Comparison of ENCODE assay signal across 12 cellular contexts in genomic region chr16:12538667-12539081, GRCh38.
DNase-seq lines count a peak whose midpoint lies in the region; ATAC-seq, FAIRE-seq and TF ChIP-seq lines count a peak whose summit lies in the region.
"Had no signal": no experiment of that assay in that cellular context is flagged by ENCODE, and none has a peak within 500 bp of the region (broad histone marks: within the 10 kb centered on the region; RNA-seq: fewer than 3 reads in every experiment).

No MANE protein-coding gene starts in this region.

- no peaks in the 10 kb centered on the region for H3K9me1 ChIP-seq in K562 (ENCODE audit: control insufficient read depth, insufficient read depth, low read length)

- H3K27me3 Mint-ChIP-seq in activated naive CD4-positive, alpha-beta T cell treated with anti-CD3 and anti-CD28 coated beads, Interleukin-2, amount 10 ng/mL, durations not matched to agents 7 days and 5 days, result no peaks in the 10 kb centered on the region

- no peaks in the 10 kb centered on the region for H3K36me3 Mint-ChIP-seq in activated naive CD4-positive, alpha-beta T cell treated with anti-CD3 and anti-CD28 coated beads, Interleukin-2, amount 10 ng/mL, durations not matched to agents 7 days and 5 days

- CTCF ChIA-PET in activated naive CD4-positive, alpha-beta T cell treated with anti-CD3 and anti-CD28 coated beads, Interleukin-2, amount 10 ng/mL, durations not matched to agents 7 days and 5 days (lab: Charles Lee), result interaction anchor here (1.0 to 1.3 kb wide), 2 partner anchors 24 to 31 kb away, joined by 3 read pairs; no protein-coding TSS in a partner anchor
- CTCF ChIA-PET in K562 (lab: Yijun Ruan, JAX; ENCODE audit: low intra/inter-chr PET ratio), result no interaction called here

- peaks cover 10 to 31% of the 10 kb centered on the region in 2 experiments; a peak in 2 of 5 replicates for H3K27me3 ChIP-seq in K562 (ENCODE audit: control insufficient read depth in 2 of 2, insufficient read depth in 2 of 2, low read length in 2 of 2)
- H3K27me3 ChIP-seq: pancreas had no signal

- no peak overlapping the region for H2AFZ ChIP-seq in K562 (ENCODE audit: low read depth, low read length)

- H3K4me2 ChIP-seq in K562 (ENCODE audit: insufficient read depth, low read length), result no peak overlapping the region
- H3K4me2 ChIP-seq: KMS-11 had no signal

- no peak overlapping the region for H3K27ac ChIP-seq in K562 (ENCODE audit: extremely low read depth, low read depth, low read length)
- H3K27ac ChIP-seq: C4-2B, KMS-11, pancreas had no signal

- WGBS in K562 (ENCODE audit: insufficient coverage, low coverage, missing lambda C conversion rate), result 21% methylated on average over 5 of the region's 5 CpGs

- no peak for TF ChIP-seq EP300 in K562 (IDR thresholded peaks at IDR 0.05; ENCODE audit: low read length)

- ATAC-seq in K562 (no peak), HG03342 (IDR thresholded peaks at IDR 0.05; ENCODE audit: unreplicated experiment) (no peak), GM21367 (IDR thresholded peaks at IDR 0.05; ENCODE audit: unreplicated experiment) (no peak)
- ATAC-seq: pancreas, Right ventricle myocardium inferior had no signal

- H3K4me1 ChIP-seq in K562 (replicated peaks in 1 of 2; ENCODE audit: control insufficient read depth in 2 of 2, insufficient read depth in 2 of 2, low read length in 2 of 2), result peaks cover 0 to 12% of the 10 kb centered on the region in 2 experiments; a peak in 2 of 5 replicates
- H3K4me1 ChIP-seq: pancreas had no signal

- no peaks in the 10 kb centered on the region for H3K36me3 ChIP-seq in K562 (ENCODE audit: control insufficient read depth, insufficient read depth, low read length)
- H3K36me3 ChIP-seq: pancreas had no signal

- no peak overlapping the region for H3K4me3 ChIP-seq in K562
- H3K4me3 ChIP-seq: pancreas had no signal

- TF ChIP-seq POLR2A in K562 (conservative IDR thresholded peaks at IDR 0.05), result no peak

- no peaks in the 10 kb centered on the region for H3K79me2 ChIP-seq in K562 (ENCODE audit: control insufficient read depth, insufficient read depth, low read length)

- peak overlapping the region; percentile 89 for H3K27ac Mint-ChIP-seq in activated naive CD4-positive, alpha-beta T cell treated with anti-CD3 and anti-CD28 coated beads, Interleukin-2, amount 10 ng/mL, durations not matched to agents 7 days and 5 days

- FAIRE-seq in K562 (lab: Jason Lieb, UNC), result no peak
- FAIRE-seq: pancreas had no signal

- POLR2A ChIA-PET in K562 (lab: Yijun Ruan, JAX), result no interaction called here

- TF ChIP-seq RAD21 in K562 (CRISPR knock-in tag; conservative IDR thresholded peaks at IDR 0.05 in 1 of 2, IDR thresholded peaks at IDR 0.05 in 1 of 2), result no peak

- no peak for DNase-seq in activated naive CD4-positive, alpha-beta T cell treated with anti-CD3 and anti-CD28 coated beads, Interleukin-2, amount 10 ng/mL, durations not matched to agents 7 days and 5 days
- DNase-seq in activated naive CD4-positive, alpha-beta T cell treated with anti-CD3 and anti-CD28 coated beads, Interleukin-2, amount 50 U/mL, for 16 hours, result no peak
- peak; percentile 62 for DNase-seq in NCI-H510A (lab: John Stamatoyannopoulos, UW)
- DNase-seq in K562 (ENCODE audit: extremely low read depth in 1 of 4, low spot score in 3 of 4), result no peak
- DNase-seq in superior temporal gyrus (ENCODE audit: extremely low spot score), result peak; percentile 32
- DNase-seq in EL, result no peak
- DNase-seq: pancreas had no signal

- no peak for TF ChIP-seq CTCF in K562 (IDR thresholded peaks at IDR 0.05 in 2 of 3, conservative IDR thresholded peaks at IDR 0.05 in 1 of 3; ENCODE audit: insufficient read depth in 2 of 3, low read depth in 1 of 3, low read length in 3 of 3)

- H3K4me3 Mint-ChIP-seq in activated naive CD4-positive, alpha-beta T cell treated with anti-CD3 and anti-CD28 coated beads, Interleukin-2, amount 10 ng/mL, durations not matched to agents 7 days and 5 days, result peak overlapping the region; percentile 16

- intact Hi-C loops in K562 (cut with micrococcal nuclease), result no loop called here

- H4K20me1 ChIP-seq in K562 (replicated peaks; ENCODE audit: control insufficient read depth, insufficient read depth, low read length), result peaks cover 13% of the 10 kb centered on the region

- H3K9me3 ChIP-seq in K562 (replicated peaks; ENCODE audit: control insufficient read depth, insufficient read depth, low read depth, low read length), result no peaks in the 10 kb centered on the region
- H3K9me3 ChIP-seq: pancreas had no signal

- H3K9ac ChIP-seq in K562 (ENCODE audit: insufficient read depth in 1 of 2, low read depth in 2 of 2, low read length in 2 of 2), result no peak overlapping the region
- H3K9ac ChIP-seq: KMS-11 had no signal

- in situ Hi-C loops in K562 (cut with MboI), result no loop called here

- BruUV-seq in K562 (replicated peaks; lab: Mats Ljungman, UMichigan), result no TSS peak

- H3K4me1 Mint-ChIP-seq in activated naive CD4-positive, alpha-beta T cell treated with anti-CD3 and anti-CD28 coated beads, Interleukin-2, amount 10 ng/mL, durations not matched to agents 7 days and 5 days, result peaks cover 91% of the 10 kb centered on the region

- no peaks in the 10 kb centered on the region for H3K9me3 Mint-ChIP-seq in activated naive CD4-positive, alpha-beta T cell treated with anti-CD3 and anti-CD28 coated beads, Interleukin-2, amount 10 ng/mL, durations not matched to agents 7 days and 5 days

TF ChIP-seq in K562, 482 proteins besides CTCF, POLR2A, EP300 and RAD21:
- TF ChIP-seq USF1 (CRISPR knock-in tag; IDR thresholded peaks at IDR 0.05), result 0 out of 2 replicates have a peak, but pooled peaks have one; percentile 27
- TF ChIP-seq ELK3 (CRISPR knock-in tag; IDR thresholded peaks at IDR 0.05), result no peak
- no peak for TF ChIP-seq KHSRP (IDR thresholded peaks at IDR 0.05)
- peak; percentile 16; the same call in 1 of the 2 replicates for TF ChIP-seq USF2 (CRISPR knock-in tag; IDR thresholded peaks at IDR 0.05)
TF ChIP-seq in K562: peak in this region for 2.

Comparison
In these comparisons a context has a peak if more than half of its experiments do, and no peak if none do; other contexts are left out.
1. DNase-seq: peak in NCI-H510A (single experiment) and superior temporal gyrus (single experiment); none in activated naive CD4-positive, alpha-beta T cell treated with anti-CD3 and anti-CD28 coated beads, Interleukin-2, amount 10 ng/mL, durations not matched to agents 7 days and 5 days (single experiment), activated naive CD4-positive, alpha-beta T cell treated with anti-CD3 and anti-CD28 coated beads, Interleukin-2, amount 50 U/mL, for 16 hours (single experiment), K562 (0 of 4) and EL (single experiment).